29 cellular contexts compared by ENCODE assay signal in genomic region chr13:113115363-113116205, GRCh38. TPM values are rescaled to one million over a fixed set of nuclear protein-coding genes. Genes with fewer than 3 reads are reported as not detected.
DNase-seq lines count a peak whose midpoint lies in the region; ATAC-seq and TF ChIP-seq lines count a peak whose summit lies in the region.
"Had no signal": no experiment of that assay in that cellular context is flagged by ENCODE, and none has a peak within 500 bp of the region (broad histone marks: within the 10 kb centered on the region; RNA-seq: fewer than 3 reads in every experiment).

No MANE protein-coding gene starts in this region.

- no CpG with 5 or more reads among the region's 21 CpGs for WGBS in trophoblast cell (ENCODE audit: extremely low coverage, insufficient coverage, insufficient read length)
- WGBS in upper lobe of left lung, 2 donors: 78 to 89% methylated on average over 6 to 21 of the region's 21 CpGs

- H4K12ac ChIP-seq in trophoblast cell (ENCODE audit: low read depth, low read length): no peak overlapping the region

- TF ChIP-seq POLR2A in upper lobe of left lung (IDR thresholded peaks at IDR 0.05): no peak

- TF ChIP-seq EP300 in upper lobe of left lung (IDR thresholded peaks at IDR 0.05): no peak

- TF ChIP-seq CTCF in left ventricle myocardium inferior (IDR thresholded peaks at IDR 0.05; ENCODE audit: borderline replicate concordance) (no peak), upper lobe of left lung (IDR thresholded peaks at IDR 0.05) (no peak)

- H3K9ac ChIP-seq in trophoblast cell (ENCODE audit: low read length): no peak overlapping the region

- no peaks in the 10 kb centered on the region for H3K79me2 ChIP-seq in trophoblast cell (ENCODE audit: control insufficient read depth, insufficient read depth, low read length, poor library complexity)

- H3K27me3 ChIP-seq in left ventricle myocardium inferior (ENCODE audit: low read depth) (peaks cover 17% of the 10 kb centered on the region), trophoblast cell (ENCODE audit: insufficient read depth, low read length) (peaks cover 5% of the 10 kb centered on the region), upper lobe of left lung (peaks cover 0 to 5% (median 5%) of the 10 kb centered on the region in 4 donors)

- H3K4ac ChIP-seq in trophoblast cell (ENCODE audit: low read depth, low read length): no peak overlapping the region

- no peak overlapping the region for H3K14ac ChIP-seq in trophoblast cell (ENCODE audit: low read length)

- ATAC-seq in left cardiac atrium (no peak), left lobe of liver (no peak), upper lobe of left lung (ENCODE audit: low FRiP score in 2 of 2) (no peak)
- ATAC-seq: gastroesophageal sphincter, HCT116, natural killer cell, pancreas had no signal

- intact Hi-C loops in left cardiac atrium (cut with DNase I) (no loop called here), left ventricle myocardium inferior (cut with micrococcal nuclease) (no loop called here)

- no peak overlapping the region for H4K91ac ChIP-seq in trophoblast cell (ENCODE audit: low read depth, low read length)

- peak; percentile 19 for DNase-seq in left cardiac atrium
- DNase-seq in left ventricle myocardium inferior: no peak
- DNase-seq in left lobe of liver (ENCODE audit: low spot score): peak; percentile 42
- DNase-seq in trophoblast cell: no peak
- peak; percentile 14 to 58 for DNase-seq in upper lobe of left lung
- DNase-seq in superior temporal gyrus (ENCODE audit: extremely low spot score): no peak
- no peak for DNase-seq in AML-193 (lab: John Stamatoyannopoulos, UW)
- DNase-seq in NK-92 treated with Interleukin-12 subunit alpha and Interleukin-12 subunit beta, amount 100 ng/mL, for 24 hours (lab: John Stamatoyannopoulos, UW): no peak
- DNase-seq: activated CD4-positive, alpha-beta memory T cell treated with anti-CD3 and anti-CD28 coated beads for 36 hours; C1 segment of cervical spinal cord; Calu3; dermis blood vessel endothelial cell; hypothalamus; KG1; MM.1S; natural killer cell; NCI-H2029; NCI-H2227 treated with DMSO at 0.1 percent for 48 hours; NCI-H69; SIG-M5; stimulated activated naive CD4-positive, alpha-beta T cell had no signal

- H3K18ac ChIP-seq in trophoblast cell (ENCODE audit: low read length): no peak overlapping the region

- no peak overlapping the region for H3K4me3 ChIP-seq in left ventricle myocardium inferior
- H3K4me3 ChIP-seq in trophoblast cell (ENCODE audit: low read depth, low read length): peak overlapping the region; percentile 12
- H3K4me3 ChIP-seq in upper lobe of left lung: no peak overlapping the region
- H3K4me3 ChIP-seq: gastroesophageal sphincter, pancreas, Peyer's patch, transverse colon had no signal

- H2AFZ ChIP-seq in trophoblast cell (ENCODE audit: insufficient read depth, low read length, poor library complexity): no peak overlapping the region

- H3K9me3 ChIP-seq in left ventricle myocardium inferior (replicated peaks) (no peaks in the 10 kb centered on the region), trophoblast cell (ENCODE audit: insufficient read depth, low read depth, low read length) (peaks cover 14% of the 10 kb centered on the region), upper lobe of left lung (no peaks in the 10 kb centered on the region)
- H3K9me3 ChIP-seq: gastroesophageal sphincter, pancreas, transverse colon had no signal

- no peak overlapping the region for H3K4me2 ChIP-seq in trophoblast cell (ENCODE audit: low read length)

- H2BK120ac ChIP-seq in trophoblast cell (ENCODE audit: insufficient read depth, low read length, poor library complexity): no peak overlapping the region

- H3K27ac ChIP-seq in left ventricle myocardium inferior (replicated peaks) (no peak overlapping the region), trophoblast cell (ENCODE audit: low read depth, low read length) (no peak overlapping the region), upper lobe of left lung (no peak overlapping the region)
- H3K27ac ChIP-seq: gastroesophageal sphincter, pancreas, Peyer's patch, transverse colon had no signal

- H3K79me1 ChIP-seq in trophoblast cell (ENCODE audit: low read length): no peaks in the 10 kb centered on the region

- no peak overlapping the region for H2BK5ac ChIP-seq in trophoblast cell (ENCODE audit: low read depth, low read length, poor library complexity)

- no peak overlapping the region for H2BK12ac ChIP-seq in trophoblast cell (ENCODE audit: low read length)

- H3K4me1 ChIP-seq in left ventricle myocardium inferior: peaks cover 5% of the 10 kb centered on the region
- peaks cover 4 to 6% of the 10 kb centered on the region in 2 experiments for H3K4me1 ChIP-seq in trophoblast cell (ENCODE audit: control insufficient read depth in 1 of 2, insufficient read depth in 2 of 2, low read length in 2 of 2)
- H3K4me1 ChIP-seq in upper lobe of left lung: peaks cover 3 to 5% (median 4%) of the 10 kb centered on the region in 4 donors

- H3K36me3 ChIP-seq in left ventricle myocardium inferior (no peaks in the 10 kb centered on the region), trophoblast cell (ENCODE audit: control insufficient read depth in 1 of 2, insufficient read depth in 2 of 2, low read length in 2 of 2) (no peaks in the 10 kb centered on the region), upper lobe of left lung (no peaks in the 10 kb centered on the region)
- H3K36me3 ChIP-seq: gastroesophageal sphincter, pancreas, Peyer's patch, transverse colon had no signal

- no peak overlapping the region for H4K8ac ChIP-seq in trophoblast cell (ENCODE audit: low read depth, low read length)

- no peak overlapping the region for H3K23ac ChIP-seq in trophoblast cell (ENCODE audit: low read length)

- no peak overlapping the region for H2AK5ac ChIP-seq in trophoblast cell (ENCODE audit: low read length)

RNA-seq across cellular contexts. Expression of gene F10, which starts 7.0 kb away (rescaled TPM):
- total RNA-seq in left cardiac atrium (10 to 100 TPM; 17.5 to 19.6 TPM), left ventricle myocardium inferior (3.5 TPM), left lobe of liver (124 TPM), upper lobe of left lung (10 to 100 TPM in 3 of 6 donors, 1 to 10 TPM in 3; 5.3 to 25.0 (median 8.8) TPM)
- polyA plus RNA-seq in trophoblast cell (2013): 0.04 TPM in 1 of 2 replicates, not detected in the other
- total RNA-seq: activated CD4-positive, alpha-beta memory T cell treated with anti-CD3 and anti-CD28 coated beads for 36 hours; Calu3; dermis blood vessel endothelial cell; mononuclear cell; natural killer cell had no signal

RNA-seq across cellular contexts. Expression of gene F7, which starts 10.0 kb away (rescaled TPM):
- total RNA-seq in left cardiac atrium: under 1 TPM; 0.16 to 0.29 TPM
- not detected for total RNA-seq in left ventricle myocardium inferior
- 99.6 TPM for total RNA-seq in left lobe of liver
- polyA plus RNA-seq in trophoblast cell (2013): 0.01 and 0.04 TPM in 2 replicates
- total RNA-seq in upper lobe of left lung: under 1 TPM in 1 of 6 donors, not detected in 5; 0.20 TPM
- total RNA-seq: astrocyte, Calu3, dermis blood vessel endothelial cell, transverse colon had no signal

RNA-seq across cellular contexts. Expression of gene PROZ, which starts 42.9 kb away (rescaled TPM):
- total RNA-seq in left cardiac atrium (not detected), left ventricle myocardium inferior (not detected), left lobe of liver (50.2 TPM), upper lobe of left lung (not detected)
- not detected in 2 replicates for polyA plus RNA-seq in trophoblast cell (2013)
- total RNA-seq: activated CD4-positive, alpha-beta memory T cell treated with anti-CD3 and anti-CD28 coated beads for 36 hours; astrocyte; Calu3; gastroesophageal sphincter; lower leg skin; pancreas; transverse colon had no signal

Comparison
In these comparisons a context has a peak if more than half of its experiments do, and no peak if none do; other contexts are left out.
1. DNase-seq: peak in left cardiac atrium (single experiment), left lobe of liver (single experiment) and upper lobe of left lung (2 of 2); none in left ventricle myocardium inferior (single experiment), trophoblast cell (0 of 2), superior temporal gyrus (single experiment), AML-193 (0 of 2) and NK-92 treated with Interleukin-12 subunit alpha and Interleukin-12 subunit beta, amount 100 ng/mL, for 24 hours (single experiment).
2. RNA of gene F7, which starts 10.0 kb away (total RNA-seq): 99.6 TPM in left lobe of liver (single experiment); 0.16 to 0.29 TPM in left cardiac atrium, not detected in left ventricle myocardium inferior (single experiment) and 0.20 TPM in upper lobe of left lung; every median in the first group is over 10 times any median in the second.
3. RNA of gene PROZ, which starts 42.9 kb away (total RNA-seq): 50.2 TPM in left lobe of liver (single experiment); not detected in left ventricle myocardium inferior (single experiment), not detected in left cardiac atrium and not detected in upper lobe of left lung; every median in the first group is over 10 times any median in the second.